In genomic region chr12:117178745-117179144, GRCh38 we compare ENCODE assay signal across 18 cellular contexts.
"Had no signal": no experiment of that assay in that cellular context is flagged by ENCODE, and none has a peak within 500 bp of the region (broad histone marks: within the 10 kb centered on the region; RNA-seq: fewer than 3 reads in every experiment).

No MANE protein-coding gene starts in this region.

- H3K4me3 Mint-ChIP-seq: endodermal cell; natural killer cell; stimulated activated naive B cell treated with anti-CD40 and anti-IgM and Interleukin-4, amounts not matched to agents 10 μg/mL and 1 μg/mL and 100 μg/mL, for 72 hours; stimulated activated naive CD8-positive, alpha-beta T cell treated with anti-CD3 and anti-CD28 coated beads, Interleukin-15, Interleukin-2, amounts not matched to agents 100 ng/mL and 50 ng/mL, for 24 hours had no signal

- H3K27ac ChIP-seq: dorsolateral prefrontal cortex, epithelial cell of prostate, gastrocnemius medialis, neutrophil, pancreas, right lobe of liver, thoracic aorta, tibial nerve, upper lobe of left lung had no signal

- ATAC-seq: esophagus mucosa; gastrocnemius medialis; natural killer cell; pancreas; right lobe of liver; stimulated activated naive B cell treated with anti-CD40 and anti-IgM and Interleukin-4, amounts not matched to agents 10 μg/mL and 1 μg/mL and 100 μg/mL, for 72 hours had no signal

- DNase-seq: dorsolateral prefrontal cortex; effector CD4-positive, alpha-beta T cell; endodermal cell; foreskin fibroblast; gastrocnemius medialis; natural killer cell; pancreas; right lobe of liver; stimulated activated CD4-positive, alpha-beta T cell treated with anti-CD3 and anti-CD28 coated beads, Interleukin-2, amount 100 ng/mL, for 24 hours; stimulated activated CD4-positive, alpha-beta T cell treated with anti-CD3 and anti-CD28 coated beads, Interleukin-4, amount 100 ng/mL, for 24 hours; stimulated activated naive B cell treated with anti-CD40 and anti-IgM and Interleukin-4, amounts not matched to agents 10 μg/mL and 1 μg/mL and 100 μg/mL, for 72 hours; upper lobe of left lung had no signal

- H3K9me3 Mint-ChIP-seq: natural killer cell; stimulated activated naive CD8-positive, alpha-beta T cell treated with anti-CD3 and anti-CD28 coated beads, Interleukin-15, Interleukin-2, amounts not matched to agents 100 ng/mL and 50 ng/mL, for 24 hours had no signal

- H3K9me3 ChIP-seq: gastrocnemius medialis, neutrophil, pancreas, right lobe of liver, thoracic aorta, upper lobe of left lung had no signal

- H3K27ac Mint-ChIP-seq: natural killer cell; stimulated activated naive B cell treated with anti-CD40 and anti-IgM and Interleukin-4, amounts not matched to agents 10 μg/mL and 1 μg/mL and 100 μg/mL, for 72 hours had no signal

- H3K27me3 ChIP-seq: dorsolateral prefrontal cortex, gastrocnemius medialis, neutrophil, pancreas, right lobe of liver, tibial nerve, upper lobe of left lung had no signal

- H3K4me1 ChIP-seq: pancreas, right lobe of liver, tibial nerve had no signal

- H3K27me3 Mint-ChIP-seq: stimulated activated naive B cell treated with anti-CD40 and anti-IgM and Interleukin-4, amounts not matched to agents 10 μg/mL and 1 μg/mL and 100 μg/mL, for 72 hours; stimulated activated naive CD8-positive, alpha-beta T cell treated with anti-CD3 and anti-CD28 coated beads, Interleukin-15, Interleukin-2, amounts not matched to agents 100 ng/mL and 50 ng/mL, for 24 hours had no signal

- H3K4me3 ChIP-seq: dorsolateral prefrontal cortex, gastrocnemius medialis, pancreas, right lobe of liver, thoracic aorta, tibial nerve, upper lobe of left lung had no signal
